1 cellular context compared by ENCODE assay signal in genomic region chr6:36821581-36822335, GRCh38.
A peak's percentile ranks its signal among the peaks of the same experiment; 100 is the strongest.
TF ChIP-seq lines count a peak whose summit lies in the region.

No MANE protein-coding gene starts in this region.

TF ChIP-seq in HepG2, 621 proteins besides CTCF, POLR2A, EP300 and RAD21:
- TF ChIP-seq RARA (CRISPR knock-in tag; IDR thresholded peaks at IDR 0.05) (no peak), ZNF496 (CRISPR knock-in tag; IDR thresholded peaks at IDR 0.05; ENCODE audit: insufficient replicate concordance) (no peak), HDAC2 (CRISPR knock-in tag; IDR thresholded peaks at IDR 0.05) (no peak), ZNF766 (CRISPR knock-in tag; IDR thresholded peaks at IDR 0.05; ENCODE audit: borderline replicate concordance) (no peak), ZNF501 (CRISPR knock-in tag; IDR thresholded peaks at IDR 0.05) (0 out of 2 replicates have a peak, but pooled peaks have one; percentile 14), ZNF30 (CRISPR knock-in tag; IDR thresholded peaks at IDR 0.05) (no peak), ESRRA (CRISPR knock-in tag; IDR thresholded peaks at IDR 0.05; ENCODE audit: low read depth) (no peak), KAT8 (CRISPR knock-in tag; IDR thresholded peaks at IDR 0.05) (no peak), FOXK1 (CRISPR knock-in tag; IDR thresholded peaks at IDR 0.05; ENCODE audit: borderline replicate concordance, low read depth) (no peak), POGZ (CRISPR knock-in tag; IDR thresholded peaks at IDR 0.05) (no peak), ZFP91 (CRISPR knock-in tag; IDR thresholded peaks at IDR 0.05; ENCODE audit: borderline replicate concordance) (peak; percentile 30; the same call in 1 of the 2 replicates), CBX1 (IDR thresholded peaks at IDR 0.05; ENCODE audit: low read depth) (no peak), ZNF839 (CRISPR knock-in tag; IDR thresholded peaks at IDR 0.05; ENCODE audit: borderline replicate concordance) (no peak), ZMAT3 (CRISPR knock-in tag; conservative IDR thresholded peaks at IDR 0.05) (no peak), PRDM4 (CRISPR knock-in tag; IDR thresholded peaks at IDR 0.05; ENCODE audit: borderline replicate concordance) (no peak), TARDBP (CRISPR knock-in tag; IDR thresholded peaks at IDR 0.05) (no peak), ZNF367 (CRISPR knock-in tag; IDR thresholded peaks at IDR 0.05; ENCODE audit: borderline replicate concordance) (no peak), NFYC (CRISPR knock-in tag; IDR thresholded peaks at IDR 0.05) (no peak), ZNF24 (IDR thresholded peaks at IDR 0.05) (no peak), ZNF337 (CRISPR knock-in tag; IDR thresholded peaks at IDR 0.05; ENCODE audit: borderline replicate concordance, low read depth) (no peak), TMF1 (CRISPR knock-in tag; IDR thresholded peaks at IDR 0.05; ENCODE audit: low read depth) (no peak), NRL (CRISPR knock-in tag; IDR thresholded peaks at IDR 0.05; ENCODE audit: borderline replicate concordance) (no peak), SP2 (CRISPR knock-in tag; IDR thresholded peaks at IDR 0.05) (0 out of 2 replicates have a peak, but pooled peaks have one; percentile 31), PAF1 (CRISPR knock-in tag; IDR thresholded peaks at IDR 0.05) (no peak), MAFG (CRISPR knock-in tag; IDR thresholded peaks at IDR 0.05) (no peak), XRCC5 (optimal IDR thresholded peaks at IDR 0.05; ENCODE audit: low read length) (no peak), RXRB (CRISPR knock-in tag; IDR thresholded peaks at IDR 0.05; ENCODE audit: borderline replicate concordance) (no peak), XBP1 (CRISPR knock-in tag; IDR thresholded peaks at IDR 0.05) (no peak), MXD3 (CRISPR knock-in tag; IDR thresholded peaks at IDR 0.05) (0 out of 2 replicates have a peak, but pooled peaks have one; percentile 23), HIC2 (CRISPR knock-in tag; IDR thresholded peaks at IDR 0.05; ENCODE audit: low read depth) (no peak), DNMT3B (CRISPR knock-in tag; conservative IDR thresholded peaks at IDR 0.05) (no peak)
- TF ChIP-seq, protein P1, sequence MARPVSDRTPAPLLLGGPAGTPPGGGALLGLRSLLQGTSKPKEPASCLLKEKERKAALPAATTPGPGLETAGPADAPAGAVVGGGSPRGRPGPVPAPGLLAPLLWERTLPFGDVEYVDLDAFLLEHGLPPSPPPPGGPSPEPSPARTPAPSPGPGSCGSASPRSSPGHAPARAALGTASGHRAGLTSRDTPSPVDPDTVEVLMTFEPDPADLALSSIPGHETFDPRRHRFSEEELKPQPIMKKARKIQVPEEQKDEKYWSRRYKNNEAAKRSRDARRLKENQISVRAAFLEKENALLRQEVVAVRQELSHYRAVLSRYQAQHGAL (CRISPR knock-in tag; IDR thresholded peaks at IDR 0.05; ENCODE audit: not compliant biosample characterization), result no peak
- TF ChIP-seq, protein P2, sequence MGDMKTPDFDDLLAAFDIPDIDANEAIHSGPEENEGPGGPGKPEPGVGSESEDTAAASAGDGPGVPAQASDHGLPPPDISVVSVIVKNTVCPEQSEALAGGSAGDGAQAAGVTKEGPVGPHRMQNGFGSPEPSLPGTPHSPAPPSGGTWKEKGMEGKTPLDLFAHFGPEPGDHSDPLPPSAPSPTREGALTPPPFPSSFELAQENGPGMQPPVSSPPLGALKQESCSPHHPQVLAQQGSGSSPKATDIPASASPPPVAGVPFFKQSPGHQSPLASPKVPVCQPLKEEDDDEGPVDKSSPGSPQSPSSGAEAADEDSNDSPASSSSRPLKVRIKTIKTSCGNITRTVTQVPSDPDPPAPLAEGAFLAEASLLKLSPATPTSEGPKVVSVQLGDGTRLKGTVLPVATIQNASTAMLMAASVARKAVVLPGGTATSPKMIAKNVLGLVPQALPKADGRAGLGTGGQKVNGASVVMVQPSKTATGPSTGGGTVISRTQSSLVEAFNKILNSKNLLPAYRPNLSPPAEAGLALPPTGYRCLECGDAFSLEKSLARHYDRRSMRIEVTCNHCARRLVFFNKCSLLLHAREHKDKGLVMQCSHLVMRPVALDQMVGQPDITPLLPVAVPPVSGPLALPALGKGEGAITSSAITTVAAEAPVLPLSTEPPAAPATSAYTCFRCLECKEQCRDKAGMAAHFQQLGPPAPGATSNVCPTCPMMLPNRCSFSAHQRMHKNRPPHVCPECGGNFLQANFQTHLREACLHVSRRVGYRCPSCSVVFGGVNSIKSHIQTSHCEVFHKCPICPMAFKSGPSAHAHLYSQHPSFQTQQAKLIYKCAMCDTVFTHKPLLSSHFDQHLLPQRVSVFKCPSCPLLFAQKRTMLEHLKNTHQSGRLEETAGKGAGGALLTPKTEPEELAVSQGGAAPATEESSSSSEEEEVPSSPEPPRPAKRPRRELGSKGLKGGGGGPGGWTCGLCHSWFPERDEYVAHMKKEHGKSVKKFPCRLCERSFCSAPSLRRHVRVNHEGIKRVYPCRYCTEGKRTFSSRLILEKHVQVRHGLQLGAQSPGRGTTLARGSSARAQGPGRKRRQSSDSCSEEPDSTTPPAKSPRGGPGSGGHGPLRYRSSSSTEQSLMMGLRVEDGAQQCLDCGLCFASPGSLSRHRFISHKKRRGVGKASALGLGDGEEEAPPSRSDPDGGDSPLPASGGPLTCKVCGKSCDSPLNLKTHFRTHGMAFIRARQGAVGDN (CRISPR knock-in tag; IDR thresholded peaks at IDR 0.05), result 0 out of 2 replicates have a peak, but pooled peaks have one; percentile 19
- TF ChIP-seq, protein P3, sequence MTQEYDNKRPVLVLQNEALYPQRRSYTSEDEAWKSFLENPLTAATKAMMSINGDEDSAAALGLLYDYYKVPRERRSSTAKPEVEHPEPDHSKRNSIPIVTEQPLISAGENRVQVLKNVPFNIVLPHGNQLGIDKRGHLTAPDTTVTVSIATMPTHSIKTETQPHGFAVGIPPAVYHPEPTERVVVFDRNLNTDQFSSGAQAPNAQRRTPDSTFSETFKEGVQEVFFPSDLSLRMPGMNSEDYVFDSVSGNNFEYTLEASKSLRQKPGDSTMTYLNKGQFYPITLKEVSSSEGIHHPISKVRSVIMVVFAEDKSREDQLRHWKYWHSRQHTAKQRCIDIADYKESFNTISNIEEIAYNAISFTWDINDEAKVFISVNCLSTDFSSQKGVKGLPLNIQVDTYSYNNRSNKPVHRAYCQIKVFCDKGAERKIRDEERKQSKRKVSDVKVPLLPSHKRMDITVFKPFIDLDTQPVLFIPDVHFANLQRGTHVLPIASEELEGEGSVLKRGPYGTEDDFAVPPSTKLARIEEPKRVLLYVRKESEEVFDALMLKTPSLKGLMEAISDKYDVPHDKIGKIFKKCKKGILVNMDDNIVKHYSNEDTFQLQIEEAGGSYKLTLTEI (CRISPR knock-in tag; conservative IDR thresholded peaks at IDR 0.05), result no peak
- TF ChIP-seq, protein P4, sequence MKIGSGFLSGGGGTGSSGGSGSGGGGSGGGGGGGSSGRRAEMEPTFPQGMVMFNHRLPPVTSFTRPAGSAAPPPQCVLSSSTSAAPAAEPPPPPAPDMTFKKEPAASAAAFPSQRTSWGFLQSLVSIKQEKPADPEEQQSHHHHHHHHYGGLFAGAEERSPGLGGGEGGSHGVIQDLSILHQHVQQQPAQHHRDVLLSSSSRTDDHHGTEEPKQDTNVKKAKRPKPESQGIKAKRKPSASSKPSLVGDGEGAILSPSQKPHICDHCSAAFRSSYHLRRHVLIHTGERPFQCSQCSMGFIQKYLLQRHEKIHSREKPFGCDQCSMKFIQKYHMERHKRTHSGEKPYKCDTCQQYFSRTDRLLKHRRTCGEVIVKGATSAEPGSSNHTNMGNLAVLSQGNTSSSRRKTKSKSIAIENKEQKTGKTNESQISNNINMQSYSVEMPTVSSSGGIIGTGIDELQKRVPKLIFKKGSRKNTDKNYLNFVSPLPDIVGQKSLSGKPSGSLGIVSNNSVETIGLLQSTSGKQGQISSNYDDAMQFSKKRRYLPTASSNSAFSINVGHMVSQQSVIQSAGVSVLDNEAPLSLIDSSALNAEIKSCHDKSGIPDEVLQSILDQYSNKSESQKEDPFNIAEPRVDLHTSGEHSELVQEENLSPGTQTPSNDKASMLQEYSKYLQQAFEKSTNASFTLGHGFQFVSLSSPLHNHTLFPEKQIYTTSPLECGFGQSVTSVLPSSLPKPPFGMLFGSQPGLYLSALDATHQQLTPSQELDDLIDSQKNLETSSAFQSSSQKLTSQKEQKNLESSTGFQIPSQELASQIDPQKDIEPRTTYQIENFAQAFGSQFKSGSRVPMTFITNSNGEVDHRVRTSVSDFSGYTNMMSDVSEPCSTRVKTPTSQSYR (CRISPR knock-in tag; IDR thresholded peaks at IDR 0.05; ENCODE audit: borderline replicate concordance), result no peak
